Comparison of ENCODE assay signal across 21 cellular contexts in genomic region chr6:118223316-118223715, GRCh38.
"Had no signal": no experiment of that assay in that cellular context is flagged by ENCODE, and none has a peak within 500 bp of the region (broad histone marks: within the 10 kb centered on the region; RNA-seq: fewer than 3 reads in every experiment).

No MANE protein-coding gene starts in this region.

- H3K27ac ChIP-seq: epithelial cell of prostate, gastrocnemius medialis, lower lobe of right lung, neutrophil, parathyroid adenoma, right lobe of liver, suprapubic skin, transverse colon, upper lobe of right lung, uterus had no signal

- H3K36me3 ChIP-seq: gastrocnemius medialis, lower lobe of right lung, neutrophil, right lobe of liver, suprapubic skin, transverse colon, upper lobe of right lung, uterus had no signal

- DNase-seq: effector CD8-positive, alpha-beta T cell; endodermal cell; foreskin fibroblast; gastrocnemius medialis; head of caudate nucleus; left ventricle myocardium superior; lower lobe of right lung; natural killer cell; right lobe of liver; small intestine; stimulated activated CD4-positive, alpha-beta T cell treated with anti-CD3 and anti-CD28 coated beads, Interleukin-15, amount 100 ng/mL, for 24 hours; stimulated activated CD4-positive, alpha-beta T cell treated with anti-CD3 and anti-CD28 coated beads, Interleukin-2, amount 100 ng/mL, for 48 hours; stimulated activated naive B cell treated with anti-CD40 and anti-IgM and Interleukin-4, amounts not matched to agents 10 μg/mL and 1 μg/mL and 100 μg/mL, for 72 hours; transverse colon; upper lobe of right lung; uterus had no signal

- ATAC-seq: esophagus mucosa; gastrocnemius medialis; left ventricle myocardium superior; lower lobe of right lung; natural killer cell; right lobe of liver; stimulated activated naive B cell treated with anti-CD40 and anti-IgM and Interleukin-4, amounts not matched to agents 10 μg/mL and 1 μg/mL and 100 μg/mL, for 72 hours; upper lobe of right lung had no signal

- H3K27me3 ChIP-seq: gastrocnemius medialis, neutrophil, right lobe of liver, suprapubic skin, transverse colon, upper lobe of right lung, uterus had no signal

- H2AFZ ChIP-seq: parathyroid adenoma had no signal

- H3K4me3 ChIP-seq: gastrocnemius medialis, lower lobe of right lung, right lobe of liver, suprapubic skin, transverse colon, upper lobe of right lung, uterus had no signal

- H3K9me3 ChIP-seq: gastrocnemius medialis, lower lobe of right lung, neutrophil, right lobe of liver, suprapubic skin, transverse colon, upper lobe of right lung, uterus had no signal

- H3K4me1 ChIP-seq: gastrocnemius medialis, lower lobe of right lung, parathyroid adenoma, right lobe of liver, suprapubic skin, transverse colon, upper lobe of right lung, uterus had no signal

- H3K9ac ChIP-seq: parathyroid adenoma had no signal
